21 cellular contexts compared by ENCODE assay signal in the genomic region with DNA sequence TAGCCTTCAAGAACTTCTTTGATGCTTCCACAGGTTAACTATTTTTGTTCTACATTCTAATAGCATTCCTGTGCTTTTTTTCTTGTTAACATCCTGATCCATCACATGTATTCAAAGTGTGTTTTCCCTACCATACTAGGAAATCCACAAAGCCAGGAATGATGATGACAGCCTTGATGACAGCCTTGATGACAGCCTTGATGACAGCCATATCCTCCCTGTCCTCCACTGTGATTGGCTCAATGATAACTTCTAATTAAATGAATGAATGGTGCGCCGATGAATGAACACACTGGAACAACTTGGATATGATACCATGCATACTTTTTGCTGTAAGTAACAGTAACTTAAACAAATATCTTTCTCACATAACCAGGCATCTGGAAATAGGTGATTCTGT. TPM values are rescaled to one million over a fixed set of nuclear protein-coding genes. Genes with fewer than 3 reads are reported as not detected.
DNase-seq lines count a peak whose midpoint lies in the region; ATAC-seq and TF ChIP-seq lines count a peak whose summit lies in the region.
"Had no signal": no experiment of that assay in that cellular context is flagged by ENCODE, and none has a peak within 500 bp of the region (broad histone marks: within the 10 kb centered on the region; RNA-seq: fewer than 3 reads in every experiment).

No MANE protein-coding gene starts in this region.

- ATAC-seq in Panc1 (no peak), HG03354 (IDR thresholded peaks at IDR 0.05; ENCODE audit: poor library complexity, severe bottlenecking, unreplicated experiment) (no peak)
- ATAC-seq in effector memory CD8-positive, alpha-beta T cell (replicated peaks) = no peak
- ATAC-seq: natural killer cell treated with Interleukin-12 subunit alpha and Interleukin-12 subunit beta and Interleukin-15 and Interleukin-18, amount 100 ng/mL, for 72 hours had no signal

- POLR2A ChIA-PET in CD4-positive, alpha-beta memory T cell (lab: Charles Lee; ENCODE audit: partially characterized antibody) = interaction anchor here (0.6 to 2.6 kb wide), 5 partner anchors 15 to 106 kb away, joined by 3 to 10 read pairs (median 3); a partner anchor contains a TSS
- POLR2A ChIA-PET in Panc1 (lab: Charles Lee) = no interaction called here

- H3K36me3 ChIP-seq in CD4-positive, alpha-beta memory T cell (ENCODE audit: insufficient read depth, low read length) = no peaks in the 10 kb centered on the region
- H3K36me3 ChIP-seq in Panc1 (ENCODE audit: control insufficient read depth, insufficient read depth, low read length) (no peaks in the 10 kb centered on the region), smooth muscle cell (ENCODE audit: low read depth) (no peaks in the 10 kb centered on the region)
- H3K36me3 ChIP-seq: SJCRH30, thoracic aorta had no signal

- DNase-seq in CD4-positive, alpha-beta memory T cell = no peak
- DNase-seq in Panc1 (ENCODE audit: low read depth, low spot score) = no peak
- no peak for DNase-seq in effector memory CD8-positive, alpha-beta T cell
- no peak for DNase-seq in smooth muscle cell (lab: John Stamatoyannopoulos, UW; ENCODE audit: unreplicated experiment)
- no peak for DNase-seq in middle frontal gyrus (ENCODE audit: extremely low spot score, low spot score)
- DNase-seq in NCI-H524 (lab: John Stamatoyannopoulos, UW) = no peak
- DNase-seq: activated gamma-delta T cell, caudate nucleus, H9, kidney glomerular epithelial cell, NCI-H1417 treated with DMSO at 0.1 percent for 48 hours, NCI-H2081, NCI-H2227 treated with DMSO at 0.1 percent for 48 hours had no signal

- CTCF ChIA-PET in CD4-positive, alpha-beta memory T cell (lab: Charles Lee; ENCODE audit: partially characterized antibody) = interaction anchor here (0.8 to 6.3 kb wide), 7 partner anchors 9 to 215 kb away, joined by 3 to 50 read pairs (median 4); a partner anchor contains a TSS
- CTCF ChIA-PET in Panc1 (lab: Charles Lee) = interaction anchor here (0.6 to 1.1 kb wide), 2 partner anchors 90 to 172 kb away, joined by 4 to 6 read pairs; no protein-coding TSS in a partner anchor

- H3K27ac Mint-ChIP-seq in CD4-positive, alpha-beta memory T cell = peak overlapping the region; percentile 81 to 95 (median 90)
- peak overlapping the region; percentile 71 to 86 for H3K27ac Mint-ChIP-seq in effector memory CD8-positive, alpha-beta T cell
- H3K27ac Mint-ChIP-seq: H9; natural killer cell treated with Interleukin-12 subunit alpha and Interleukin-12 subunit beta and Interleukin-15 and Interleukin-18, amount 100 ng/mL, for 72 hours; WTC11 had no signal

- BruUV-seq in Panc1 (replicated peaks; lab: Mats Ljungman, UMichigan) = no TSS peak

- H3K4me1 ChIP-seq in CD4-positive, alpha-beta memory T cell (ENCODE audit: insufficient read depth, low read length) = peaks cover 56% of the 10 kb centered on the region
- H3K4me1 ChIP-seq in Panc1 (ENCODE audit: control insufficient read depth, insufficient read depth, low read length) (peaks cover 25% of the 10 kb centered on the region), smooth muscle cell (ENCODE audit: low read depth) (no peaks in the 10 kb centered on the region)

- peaks cover 46 to 71% (median 55%) of the 10 kb centered on the region in 4 donors for H3K4me1 Mint-ChIP-seq in CD4-positive, alpha-beta memory T cell
- peaks cover 26 to 40% of the 10 kb centered on the region in 2 donors for H3K4me1 Mint-ChIP-seq in effector memory CD8-positive, alpha-beta T cell (ENCODE audit: low read depth in 2 of 2)

- in situ Hi-C loops in Panc1 (cut with HindIII; ENCODE audit: low pct_unique_long_range_greater_than_20kb, low sequenced_read_pairs) = no loop called here

- intact Hi-C loops in CD4-positive, alpha-beta memory T cell (cut with micrococcal nuclease) = loop anchor here (5.0 kb wide), 1 partner anchor 212 kb away; no protein-coding TSS in a partner anchor
- intact Hi-C loops in Panc1 (cut with micrococcal nuclease; ENCODE audit: unreplicated experiment) = loop anchor here (5.0 kb wide), 1 partner anchor 72 kb away; no protein-coding TSS in a partner anchor

- peak overlapping the region; percentile 61 for H3K27ac ChIP-seq in CD4-positive, alpha-beta memory T cell (ENCODE audit: low read depth, low read length)
- H3K27ac ChIP-seq in Panc1 (ENCODE audit: low read length) = peak overlapping the region; percentile 39; the same call in 1 of the 2 replicates
- peak overlapping the region; percentile 58 for H3K27ac ChIP-seq in smooth muscle cell (ENCODE audit: low read depth)
- H3K27ac ChIP-seq: SJCRH30, thoracic aorta had no signal

- TF ChIP-seq CTCF in Panc1 (IDR thresholded peaks at IDR 0.05) (no peak), smooth muscle cell (IDR thresholded peaks at IDR 0.05; ENCODE audit: borderline replicate concordance, insufficient read depth, poor library complexity, severe bottlenecking) (no peak)

- peaks cover 4% of the 10 kb centered on the region for H3F3A ChIP-seq in smooth muscle cell (ENCODE audit: low read depth)

- H3K4me3 ChIP-seq in CD4-positive, alpha-beta memory T cell (ENCODE audit: low read length in 2 of 2) = no peak overlapping the region
- H3K4me3 ChIP-seq in Panc1 (ENCODE audit: low read depth in 2 of 2, low read length in 2 of 2) = no peak overlapping the region
- H3K4me3 ChIP-seq in smooth muscle cell = no peak overlapping the region
- H3K4me3 ChIP-seq: SJCRH30, thoracic aorta had no signal

- no peaks in the 10 kb centered on the region for H3K79me2 ChIP-seq in smooth muscle cell (ENCODE audit: low read depth)

- H3K4me3 Mint-ChIP-seq in CD4-positive, alpha-beta memory T cell = peak overlapping the region in 4 of 8 donors; percentile 8 to 65 (median 52)
- no peak overlapping the region for H3K4me3 Mint-ChIP-seq in effector memory CD8-positive, alpha-beta T cell
- H3K4me3 Mint-ChIP-seq: dendritic cell treated with granulocyte-macrophage colony-stimulating factor and Interleukin-4, amounts not matched to agents 40 ng/mL and 50 ng/mL, for 4 days; H9; natural killer cell treated with Interleukin-12 subunit alpha and Interleukin-12 subunit beta and Interleukin-15 and Interleukin-18, amount 100 ng/mL, for 72 hours; WTC11 had no signal

- H3K9me3 ChIP-seq in CD4-positive, alpha-beta memory T cell (ENCODE audit: control insufficient read depth in 1 of 2, low read length in 2 of 2) = no peaks in the 10 kb centered on the region
- H3K9me3 ChIP-seq in Panc1 (ENCODE audit: control insufficient read depth, insufficient read depth, low read depth, low read length) (no peaks in the 10 kb centered on the region), smooth muscle cell (replicated peaks; ENCODE audit: low read depth) (no peaks in the 10 kb centered on the region)
- H3K9me3 ChIP-seq: SJCRH30, thoracic aorta had no signal

- H4K20me1 ChIP-seq in smooth muscle cell (ENCODE audit: low read depth) = no peaks in the 10 kb centered on the region

- WGBS in smooth muscle cell (ENCODE audit: low lambda C conversion rate) = 81% methylated on average over 2 of the region's 2 CpGs

- H3K9me3 Mint-ChIP-seq in CD4-positive, alpha-beta memory T cell = no peaks in the 10 kb centered on the region
- no peaks in the 10 kb centered on the region for H3K9me3 Mint-ChIP-seq in effector memory CD8-positive, alpha-beta T cell
- H3K9me3 Mint-ChIP-seq: dendritic cell treated with granulocyte-macrophage colony-stimulating factor and Interleukin-4, amounts not matched to agents 40 ng/mL and 50 ng/mL, for 4 days; H9; natural killer cell treated with Interleukin-12 subunit alpha and Interleukin-12 subunit beta and Interleukin-15 and Interleukin-18, amount 100 ng/mL, for 72 hours; WTC11 had no signal

- no peak overlapping the region for H2AFZ ChIP-seq in smooth muscle cell (ENCODE audit: low read depth)

- no peaks in the 10 kb centered on the region for H3K27me3 ChIP-seq in CD4-positive, alpha-beta memory T cell (ENCODE audit: insufficient read depth, low read length)
- H3K27me3 ChIP-seq in Panc1 (ENCODE audit: control insufficient read depth, insufficient read depth, low read length) (no peaks in the 10 kb centered on the region), smooth muscle cell (ENCODE audit: low read depth) (no peaks in the 10 kb centered on the region)
- H3K27me3 ChIP-seq: SJCRH30 had no signal

- H3K27me3 Mint-ChIP-seq in CD4-positive, alpha-beta memory T cell = no peaks in the 10 kb centered on the region
- peaks cover 6 to 8% of the 10 kb centered on the region in 2 donors for H3K27me3 Mint-ChIP-seq in effector memory CD8-positive, alpha-beta T cell

- H3K4me2 ChIP-seq in smooth muscle cell = no peak overlapping the region

- H3K36me3 Mint-ChIP-seq in CD4-positive, alpha-beta memory T cell = no peaks in the 10 kb centered on the region
- H3K36me3 Mint-ChIP-seq in effector memory CD8-positive, alpha-beta T cell (ENCODE audit: insufficient read depth) = peaks cover 3% of the 10 kb centered on the region
- H3K36me3 Mint-ChIP-seq: natural killer cell treated with Interleukin-12 subunit alpha and Interleukin-12 subunit beta and Interleukin-15 and Interleukin-18, amount 100 ng/mL, for 72 hours; WTC11 had no signal

- H3K9ac ChIP-seq in smooth muscle cell (ENCODE audit: low read depth) = no peak overlapping the region

RNA-seq across cellular contexts. Expression of a gene that starts 8.3 kb away (rescaled TPM):
- total RNA-seq in CD4-positive, alpha-beta memory T cell = under 1 TPM in 1 of 2 experiments, not detected in 1; 0.19 TPM
- polyA plus RNA-seq in CD4-positive, alpha-beta memory T cell = under 1 TPM in 1 of 2 donors, not detected in 1; 0.17 TPM
- total RNA-seq in Panc1 (2021; ENCODE audit: unreplicated experiment) (0.21 TPM), smooth muscle cell (not detected in 2 replicates)
- polyA plus RNA-seq in Panc1 (2012; ENCODE audit: insufficient read length) = 0.94 TPM
- 0.13 and 0.43 TPM in 2 replicates for polyA plus RNA-seq in smooth muscle cell
- total RNA-seq: astrocyte; H9; natural killer cell treated with Interleukin-12 subunit alpha and Interleukin-12 subunit beta and Interleukin-15 and Interleukin-18, amount 100 ng/mL, for 72 hours; skeletal muscle tissue had no signal

RNA-seq across cellular contexts. Expression of a gene that starts 26.2 kb away (rescaled TPM):
- 1 to 10 TPM; 2.4 to 2.8 TPM for total RNA-seq in CD4-positive, alpha-beta memory T cell
- 10 to 100 TPM; 15.9 to 18.1 TPM for polyA plus RNA-seq in CD4-positive, alpha-beta memory T cell
- total RNA-seq in Panc1 (2021; ENCODE audit: unreplicated experiment) = 199 TPM
- 415 TPM for polyA plus RNA-seq in Panc1 (2012; ENCODE audit: insufficient read length)
- 113 and 145 TPM in 2 replicates for total RNA-seq in smooth muscle cell
- 144 and 249 TPM in 2 replicates for polyA plus RNA-seq in smooth muscle cell

Comparison
In these comparisons a context has a peak if more than half of its experiments do, and no peak if none do; other contexts are left out.
1. RNA of a gene that starts 26.2 kb away (total RNA-seq): 199 TPM in Panc1 (single experiment) and 113 to 145 TPM in smooth muscle cell; 2.4 to 2.8 TPM in CD4-positive, alpha-beta memory T cell; every median in the first group is over 10 times any median in the second.
2. Peak in every context shown above with its lines, with median percentiles within 50 percentile points of each other: H3K27ac ChIP-seq.